30 cellular contexts compared by ENCODE assay signal in the genomic region with DNA sequence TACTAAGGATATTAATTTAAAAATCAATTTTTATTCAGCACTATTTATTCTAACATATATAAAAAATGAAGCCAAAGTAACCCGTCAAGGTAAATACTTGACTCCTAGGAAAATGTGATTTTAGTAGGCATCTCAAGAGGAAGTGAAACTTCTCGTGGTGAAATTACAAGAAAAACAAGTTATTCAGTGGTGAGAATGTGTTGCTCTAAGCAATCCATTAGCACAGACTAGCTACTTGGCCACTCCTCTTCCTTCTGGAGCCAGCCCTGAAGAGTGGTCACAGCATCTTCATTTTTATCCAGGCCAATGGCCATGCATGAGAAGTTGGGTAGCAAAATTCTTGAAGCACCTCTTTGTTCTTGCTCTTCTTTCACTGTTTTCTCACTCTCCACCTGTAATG. TPM values are rescaled to one million over a fixed set of nuclear protein-coding genes. Genes with fewer than 3 reads are reported as not detected.
A peak's percentile ranks its signal among the peaks of the same experiment; 100 is the strongest.
DNase-seq lines count a peak whose midpoint lies in the region; ATAC-seq, FAIRE-seq and TF ChIP-seq lines count a peak whose summit lies in the region.
"Had no signal": no experiment of that assay in that cellular context is flagged by ENCODE, and none has a peak within 500 bp of the region (broad histone marks: within the 10 kb centered on the region; RNA-seq: fewer than 3 reads in every experiment).

No MANE protein-coding gene starts in this region.

- H3K9me3 ChIP-seq in mucosa of descending colon (no peaks in the 10 kb centered on the region), pancreas (no peaks in the 10 kb centered on the region)
- H3K9me3 ChIP-seq: left ventricle myocardium inferior, SJCRH30, thoracic aorta, uterus had no signal

- H3K4me1 ChIP-seq in mucosa of descending colon (ENCODE audit: low read depth): no peaks in the 10 kb centered on the region
- H3K4me1 ChIP-seq in pancreas: no peaks in the 10 kb centered on the region
- H3K4me1 ChIP-seq: SJCRH30, uterus had no signal

- H3K4me3 ChIP-seq in mucosa of descending colon (no peak overlapping the region), pancreas (no peak overlapping the region)
- H3K4me3 ChIP-seq: left ventricle myocardium inferior, PC-9, SJCRH30, thoracic aorta, uterus had no signal

- ATAC-seq in GM18498 (IDR thresholded peaks at IDR 0.05; ENCODE audit: unreplicated experiment) (peak; percentile 46), HG02938 (IDR thresholded peaks at IDR 0.05; ENCODE audit: unreplicated experiment) (peak; percentile 71), mucosa of descending colon (no peak), pancreas (no peak)
- ATAC-seq: naive thymus-derived CD8-positive, alpha-beta T cell; T-cell had no signal

- DNase-seq in MV-4-11 (lab: John Stamatoyannopoulos, UW): peak; percentile 70
- peak; percentile 3 for DNase-seq in SKM-1 treated with dmso at 0.1 percent for 144 hours (lab: John Stamatoyannopoulos, UW; ENCODE audit: unreplicated experiment)
- DNase-seq in GM19239 (ENCODE audit: insufficient read length, low spot score): no peak
- DNase-seq in mucosa of descending colon: no peak
- DNase-seq in pancreas: no peak
- DNase-seq in NCI-H1417 treated with DMSO at 0.1 percent for 48 hours (lab: John Stamatoyannopoulos, UW): no peak
- DNase-seq: activated CD4-positive, alpha-beta T cell treated with anti-CD3 and anti-CD28 coated beads, Interleukin-2, amount 50 U/mL, for 48 hours; activated CD4-positive, CD25-positive, alpha-beta regulatory T cell; activated CD8-positive, alpha-beta memory T cell treated with anti-CD3 and anti-CD28 coated beads, Interleukin-2, amount 50 U/mL, for 4 hours; amygdala; CD4-positive, CD25-positive, alpha-beta regulatory T cell; HCEC 1CT; islet precursor cell; left ventricle myocardium inferior; naive thymus-derived CD8-positive, alpha-beta T cell; NCI-H1105 treated with DMSO at 0.1 percent for 48 hours; NCI-H2081 treated with DMSO at 0.1 percent for 48 hours; NCI-H446; NCI-H82; PC-9; SJCRH30; T-cell; uterus had no signal

- FAIRE-seq in GM19239 (lab: Jason Lieb, UNC) (no peak), pancreas (lab: Jason Lieb, UNC) (no peak)
- FAIRE-seq: endothelial cell of umbilical vein had no signal

- WGBS in pancreas, 2 donors: 65 to 68% methylated on average over 2 of the region's 2 CpGs

- no peak for TF ChIP-seq CTCF in mucosa of descending colon (IDR thresholded peaks at IDR 0.05)
- no peak for TF ChIP-seq CTCF in pancreas (IDR thresholded peaks at IDR 0.05)

- H3K36me3 ChIP-seq in mucosa of descending colon (ENCODE audit: low read depth) (no peaks in the 10 kb centered on the region), pancreas (no peaks in the 10 kb centered on the region)
- H3K36me3 ChIP-seq: left ventricle myocardium inferior, SJCRH30, thoracic aorta, uterus had no signal

- intact Hi-C loops in mucosa of descending colon (cut with DNase I, micrococcal nuclease) (no loop called here), pancreas (cut with DNase I) (loop anchor here in 1 of 3 donors (10.0 kb wide), 1 partner anchor 668 kb away; no protein-coding TSS in a partner anchor)

- no peaks in the 10 kb centered on the region for H3K27me3 ChIP-seq in pancreas
- H3K27me3 ChIP-seq: SJCRH30, uterus had no signal

- no peak overlapping the region for H3K27ac ChIP-seq in pancreas
- H3K27ac ChIP-seq: left ventricle myocardium inferior, PC-9, SJCRH30, thoracic aorta, uterus had no signal

RNA-seq across cellular contexts. Expression of a gene that starts 40.4 kb away (rescaled TPM):
- not detected for total RNA-seq in mucosa of descending colon
- not detected for total RNA-seq in pancreas
- polyA plus RNA-seq in pancreas: not detected
- total RNA-seq: A172; CD4-positive, CD25-positive, alpha-beta regulatory T cell; endothelial cell of umbilical vein; left ventricle myocardium inferior; LHCN-M2; naive thymus-derived CD8-positive, alpha-beta T cell; osteoblast; PC-9; SJCRH30; T-cell; thoracic aorta; uterus had no signal
- polyA plus RNA-seq: CD4-positive, CD25-positive, alpha-beta regulatory T cell; endothelial cell of umbilical vein; naive thymus-derived CD8-positive, alpha-beta T cell had no signal

Comparison
In these comparisons a context has a peak if more than half of its experiments do, and no peak if none do; other contexts are left out.
1. ATAC-seq: peak in GM18498 (single experiment) and HG02938 (single experiment); none in mucosa of descending colon (single experiment) and pancreas (0 of 4).
2. DNase-seq: peak in MV-4-11 (single experiment) and SKM-1 treated with dmso at 0.1 percent for 144 hours (single experiment); none in GM19239 (single experiment), mucosa of descending colon (0 of 3), pancreas (0 of 6) and NCI-H1417 treated with DMSO at 0.1 percent for 48 hours (single experiment).